Comparison of ENCODE assay signal across 11 cellular contexts in the genomic region with DNA sequence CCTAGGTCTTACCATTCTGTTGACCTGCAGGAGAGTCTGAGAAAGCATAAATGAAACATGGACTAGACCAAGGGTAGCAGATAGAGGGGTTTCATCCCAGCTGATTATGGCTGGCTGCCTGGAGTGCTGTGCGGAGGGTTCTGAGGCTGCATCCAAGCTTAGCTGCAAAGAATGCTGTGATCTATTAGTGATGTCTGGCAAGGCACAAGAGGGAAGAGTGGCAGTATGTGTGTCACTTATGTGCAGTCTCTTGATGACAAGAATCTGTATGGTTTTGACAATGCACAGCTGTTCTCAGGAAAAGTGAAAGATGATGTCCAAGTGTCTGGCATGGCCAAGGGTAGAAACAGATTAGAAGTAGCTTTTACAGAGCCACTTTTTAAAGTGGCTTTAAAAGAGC. TPM values are rescaled to one million over a fixed set of nuclear protein-coding genes. Genes with fewer than 3 reads are reported as not detected.
"Had no signal": no experiment of that assay in that cellular context is flagged by ENCODE, and none has a peak within 500 bp of the region (broad histone marks: within the 10 kb centered on the region; RNA-seq: fewer than 3 reads in every experiment).

No MANE protein-coding gene starts in this region.

- H3K4me2 ChIP-seq: GM23338 had no signal

- H3K9me3 ChIP-seq: HAP-1 had no signal

- H3K4me3 ChIP-seq: GM23248, GM23338, HAP-1 had no signal

- H3K36me3 ChIP-seq: HAP-1 had no signal

- ATAC-seq: GM23338, HCT116 had no signal

- H3K27ac ChIP-seq: GM23248 had no signal

- H2AFZ ChIP-seq: GM23248, GM23338 had no signal

- H3K9ac ChIP-seq: GM23248 had no signal

- DNase-seq: GM23248, GOT3, H7, H9, HCEC 1CT, HFFc6 had no signal

- FAIRE-seq: H1, H54 had no signal

- H3K4me1 ChIP-seq: HAP-1 had no signal

RNA-seq across cellular contexts. Expression of a gene that starts 54.3 kb away (rescaled TPM):
- total RNA-seq: GM23248 had no signal
- polyA plus RNA-seq: GM23248 had no signal
